ENCODE assay signal across 8 cellular contexts in the genomic region with DNA sequence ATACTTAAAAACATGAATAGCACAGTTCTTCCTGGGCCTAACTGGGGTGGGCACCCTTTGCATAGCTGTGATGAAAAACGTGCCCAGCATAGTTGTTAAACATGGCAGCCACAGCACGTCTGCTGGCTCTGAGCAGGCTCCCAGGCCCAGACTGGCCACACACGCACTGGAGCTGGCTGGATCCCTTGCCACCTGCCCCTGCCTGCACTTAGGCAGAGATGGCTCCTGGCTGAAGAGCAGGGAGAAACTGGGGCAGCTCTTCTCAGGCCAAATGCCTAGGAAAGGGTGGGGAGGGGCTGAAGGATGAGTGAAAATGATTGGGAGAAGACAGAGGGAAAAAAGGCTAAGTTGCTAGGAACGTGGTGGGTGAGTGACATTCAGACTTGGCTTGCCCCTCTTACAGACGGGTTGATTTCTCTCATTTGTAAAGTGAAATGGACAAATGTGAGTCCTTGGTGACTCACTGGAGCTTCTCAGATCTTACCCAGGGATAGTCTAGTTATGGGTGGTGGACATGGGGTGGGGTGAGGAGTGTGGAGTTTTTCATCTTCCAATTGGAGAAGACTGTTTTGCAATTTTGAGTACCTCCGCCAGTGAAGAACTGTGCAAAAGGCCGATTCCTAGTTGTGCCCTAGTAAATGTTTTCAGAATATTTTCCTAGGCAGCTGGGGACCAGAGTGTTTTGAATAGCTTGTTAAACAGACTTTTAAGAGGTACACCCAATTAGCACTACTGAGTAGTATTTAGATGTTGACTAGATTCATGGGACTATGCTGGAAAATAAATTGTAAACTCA. TPM values are rescaled to one million over a fixed set of nuclear protein-coding genes. Genes with fewer than 3 reads are reported as not detected.
A peak's percentile ranks its signal among the peaks of the same experiment; 100 is the strongest.
DNase-seq lines count a peak whose midpoint lies in the region; ATAC-seq and TF ChIP-seq lines count a peak whose summit lies in the region.

No MANE protein-coding gene starts in this region.

- no peaks in the 10 kb centered on the region for H3K36me3 ChIP-seq in hepatocyte (replicated peaks; ENCODE audit: insufficient read depth, low read depth)

- H3K27me3 Mint-ChIP-seq in IgD-negative memory B cell: no peaks in the 10 kb centered on the region
- H3K27me3 Mint-ChIP-seq in stimulated activated naive B cell treated with anti-CD40 and anti-IgM and Interleukin-4, amounts not matched to agents 10 μg/mL and 1 μg/mL and 100 μg/mL, for 72 hours: no peaks in the 10 kb centered on the region

- no peak overlapping the region for H3K4me2 ChIP-seq in hepatocyte

- no peak overlapping the region for H3K4me3 ChIP-seq in hepatocyte

- no peak for TF ChIP-seq CTCF in hepatocyte (IDR thresholded peaks at IDR 0.05; ENCODE audit: poor library complexity)

- peak overlapping the region in 2 of 3 donors; percentile 59 to 85 for H3K27ac Mint-ChIP-seq in IgD-negative memory B cell
- H3K27ac Mint-ChIP-seq in stimulated activated naive B cell treated with anti-CD40 and anti-IgM and Interleukin-4, amounts not matched to agents 10 μg/mL and 1 μg/mL and 100 μg/mL, for 72 hours: no peak overlapping the region

- 79% methylated on average over 7 of the region's 7 CpGs for WGBS in hepatocyte (ENCODE audit: low lambda C conversion rate, missing lambda C conversion rate)

- ATAC-seq in stimulated activated naive B cell treated with anti-CD40 and anti-IgM and Interleukin-4, amounts not matched to agents 10 μg/mL and 1 μg/mL and 100 μg/mL, for 72 hours (replicated peaks): no peak

- no peak overlapping the region for H2AFZ ChIP-seq in hepatocyte

- H3K4me1 ChIP-seq in hepatocyte (ENCODE audit: insufficient read depth): peaks cover 25% of the 10 kb centered on the region

- peak overlapping the region in 1 of 4 donors; percentile 41 for H3K4me3 Mint-ChIP-seq in IgD-negative memory B cell
- H3K4me3 Mint-ChIP-seq in stimulated activated naive B cell treated with anti-CD40 and anti-IgM and Interleukin-4, amounts not matched to agents 10 μg/mL and 1 μg/mL and 100 μg/mL, for 72 hours: no peak overlapping the region

- peaks cover 48% of the 10 kb centered on the region for H4K20me1 ChIP-seq in hepatocyte (ENCODE audit: insufficient read depth, poor library complexity, severe bottlenecking)

- H3K4me1 Mint-ChIP-seq in IgD-negative memory B cell: peaks cover 76 to 77% (median 76%) of the 10 kb centered on the region in 3 donors
- peaks cover 49 to 86% of the 10 kb centered on the region in 2 donors for H3K4me1 Mint-ChIP-seq in stimulated activated naive B cell treated with anti-CD40 and anti-IgM and Interleukin-4, amounts not matched to agents 10 μg/mL and 1 μg/mL and 100 μg/mL, for 72 hours

- H3K79me2 ChIP-seq in hepatocyte: peaks cover 95% of the 10 kb centered on the region

- H3K9me2 ChIP-seq in hepatocyte (replicated peaks; ENCODE audit: insufficient read depth): no peaks in the 10 kb centered on the region

- H3K27me3 ChIP-seq in hepatocyte: no peaks in the 10 kb centered on the region

- H3K36me3 Mint-ChIP-seq in IgD-negative memory B cell: peaks cover 4% of the 10 kb centered on the region
- H3K36me3 Mint-ChIP-seq in stimulated activated naive B cell treated with anti-CD40 and anti-IgM and Interleukin-4, amounts not matched to agents 10 μg/mL and 1 μg/mL and 100 μg/mL, for 72 hours: peaks cover 0 to 7% of the 10 kb centered on the region in 2 donors

- DNase-seq in astrocyte of the hippocampus (ENCODE audit: low read depth, low spot score): peak; percentile 60
- no peak for DNase-seq in hepatocyte (ENCODE audit: low spot score)
- no peak for DNase-seq in NCI-H2171 (lab: John Stamatoyannopoulos, UW)
- DNase-seq in stimulated activated naive B cell treated with anti-CD40 and anti-IgM and Interleukin-4, amounts not matched to agents 10 μg/mL and 1 μg/mL and 100 μg/mL, for 72 hours: no peak
- no peak for DNase-seq in middle frontal gyrus (ENCODE audit: extremely low spot score, low spot score)
- DNase-seq in NCI-H82 (lab: John Stamatoyannopoulos, UW): no peak

- no peaks in the 10 kb centered on the region for H3K9me3 Mint-ChIP-seq in IgD-negative memory B cell
- no peaks in the 10 kb centered on the region for H3K9me3 Mint-ChIP-seq in stimulated activated naive B cell treated with anti-CD40 and anti-IgM and Interleukin-4, amounts not matched to agents 10 μg/mL and 1 μg/mL and 100 μg/mL, for 72 hours

- H3K27ac ChIP-seq in hepatocyte (peak overlapping the region; percentile 31), temporal lobe (ENCODE audit: low read depth, low read length) (peak overlapping the region; percentile 41)

- H3K9me3 ChIP-seq in hepatocyte (ENCODE audit: low read depth): no peaks in the 10 kb centered on the region

RNA-seq across cellular contexts. Expression of a gene that starts 42.4 kb away (rescaled TPM):
- polyA plus RNA-seq in IgD-negative memory B cell: 8.5 TPM
- 63.0 and 78.2 TPM in 2 replicates for total RNA-seq in hepatocyte
- polyA plus RNA-seq in hepatocyte: 18.5 and 25.6 TPM in 2 replicates
- total RNA-seq in temporal lobe: 381 TPM
